In the genomic region with DNA sequence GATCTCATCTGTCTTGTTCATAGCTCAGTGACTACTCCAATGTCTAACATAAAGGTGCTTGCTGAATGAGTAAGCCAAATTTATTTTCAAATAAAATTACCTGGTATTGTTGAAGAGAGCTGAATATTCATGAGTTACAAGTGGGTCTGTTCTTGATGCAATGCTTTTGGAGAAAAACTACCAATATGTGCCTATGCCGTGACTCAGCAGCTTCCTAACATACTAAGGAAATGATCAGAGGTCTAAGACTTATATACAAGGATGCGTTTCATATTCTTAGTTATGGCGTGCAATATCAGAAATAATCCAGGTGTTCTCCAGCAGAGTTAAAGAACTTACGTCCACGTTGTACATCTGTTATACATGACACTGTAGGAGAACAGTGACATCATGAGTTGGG, we compare ENCODE assay signal across 23 cellular contexts. TPM values are rescaled to one million over a fixed set of nuclear protein-coding genes. Genes with fewer than 3 reads are reported as not detected.
DNase-seq lines count a peak whose midpoint lies in the region; ATAC-seq, FAIRE-seq and TF ChIP-seq lines count a peak whose summit lies in the region.
"Had no signal": no experiment of that assay in that cellular context is flagged by ENCODE, and none has a peak within 500 bp of the region (broad histone marks: within the 10 kb centered on the region; RNA-seq: fewer than 3 reads in every experiment).

No MANE protein-coding gene starts in this region.

- TF ChIP-seq EP300 in HepG2 (IDR thresholded peaks at IDR 0.05; ENCODE audit: low read depth in 2 of 2, low read length in 2 of 2) (no peak), HepG2 (CRISPR knock-in tag; IDR thresholded peaks at IDR 0.05; ENCODE audit: borderline replicate concordance) (no peak)

- no peaks in the 10 kb centered on the region for H4K20me1 ChIP-seq in HepG2 (ENCODE audit: insufficient read depth, low read length)

- TF ChIP-seq POLR2A in HepG2 (IDR thresholded peaks at IDR 0.05; ENCODE audit: insufficient read depth in 1 of 2, low read depth in 2 of 2, low read length in 2 of 2) (no peak), right lobe of liver (IDR thresholded peaks at IDR 0.05) (no peak)

- H3K4me1 ChIP-seq in HepG2 (ENCODE audit: insufficient read depth, low read length) (peaks cover 19% of the 10 kb centered on the region), right lobe of liver (peaks cover 0 to 15% (median 0%) of the 10 kb centered on the region in 4 donors)

- POLR2A ChIA-PET in HepG2 (lab: Yijun Ruan, JAX), result no interaction called here

- H3K27ac ChIP-seq in HepG2 (ENCODE audit: extremely low read length, insufficient read depth, low read length) (no peak overlapping the region), right lobe of liver (no peak overlapping the region)
- H3K27ac ChIP-seq: A549, BLaER1 had no signal

- intact Hi-C loops in HepG2 (cut with micrococcal nuclease; ENCODE audit: unreplicated experiment) (no loop called here), right lobe of liver (cut with DNase I) (no loop called here)

- no TSS peak for BruUV-seq in HepG2 (replicated peaks; lab: Mats Ljungman, UMichigan)

- CTCF ChIA-PET in HepG2 (lab: Yijun Ruan, JAX; ENCODE audit: low intra/inter-chr PET ratio, low total read pairs), result no interaction called here

- in situ Hi-C loops in HepG2 (cut with HindIII; ENCODE audit: extremely low pct_ligation_motif_present, low pct_unique_long_range_greater_than_20kb), result no loop called here

- ATAC-seq in HepG2, result no peak
- no peak for ATAC-seq in right lobe of liver
- ATAC-seq in left lobe of liver, result no peak
- ATAC-seq in GM19395 (IDR thresholded peaks at IDR 0.05; ENCODE audit: unreplicated experiment), result no peak
- ATAC-seq in stimulated activated naive CD8-positive, alpha-beta T cell treated with anti-CD3 and anti-CD28 coated beads, Interleukin-15, Interleukin-2, amounts not matched to agents 100 U/mL and 50 U/mL, for 24 hours, result no peak
- ATAC-seq: A549; CD8-positive, alpha-beta T cell; PC-3 had no signal

- no peak for TF ChIP-seq RAD21 in HepG2 (CRISPR knock-in tag; IDR thresholded peaks at IDR 0.05)

- WGBS in HepG2 (ENCODE audit: low lambda C conversion rate), result over 99% methylated on average over 5 of the region's 5 CpGs
- 86% methylated on average over 5 of the region's 5 CpGs for WGBS in right lobe of liver (ENCODE audit: insufficient coverage, low coverage, low lambda C conversion rate, missing lambda C conversion rate)

- H2AFZ ChIP-seq in HepG2 (ENCODE audit: low read length), result no peak overlapping the region

- H3K9me3 ChIP-seq in HepG2 (ENCODE audit: low read length) (no peaks in the 10 kb centered on the region), right lobe of liver (no peaks in the 10 kb centered on the region)
- H3K9me3 ChIP-seq: A549, BLaER1, MG63 had no signal

- H3K9ac ChIP-seq in HepG2 (ENCODE audit: insufficient read depth, low read depth, low read length), result no peak overlapping the region
- H3K9ac ChIP-seq: BLaER1 had no signal

- no peak overlapping the region for H3K4me2 ChIP-seq in HepG2 (ENCODE audit: low read depth, low read length)
- H3K4me2 ChIP-seq: A549, BLaER1 had no signal

- FAIRE-seq in HepG2 (lab: Jason Lieb, UNC), result no peak
- FAIRE-seq: A549, GM12891 had no signal

- H3K36me3 ChIP-seq in HepG2 (replicated peaks in 1 of 2; ENCODE audit: control insufficient read depth in 1 of 2, insufficient read depth in 2 of 2, low read length in 2 of 2) (peaks cover 0 to 2% of the 10 kb centered on the region in 2 experiments; a peak in 2 of 5 replicates), right lobe of liver (no peaks in the 10 kb centered on the region)

- peaks cover 76% of the 10 kb centered on the region for H3K79me2 ChIP-seq in HepG2 (ENCODE audit: insufficient read depth, low read length)

- H3K4me3 ChIP-seq in HepG2 (replicated peaks in 1 of 3; ENCODE audit: insufficient read depth in 1 of 3, low read depth in 2 of 3, low read length in 3 of 3) (no peak overlapping the region), right lobe of liver (no peak overlapping the region), fibroblast of mammary gland (ENCODE audit: control insufficient read depth, low read depth, low read length) (no peak overlapping the region)
- H3K4me3 ChIP-seq: A549, BLaER1, MG63 had no signal

- DNase-seq in HepG2 (ENCODE audit: low spot score) (no peak), right lobe of liver (no peak), astrocyte of the hippocampus (ENCODE audit: low read depth, low spot score) (peak; percentile 16), fibroblast of mammary gland (ENCODE audit: low read depth) (peak; percentile 26), left lobe of liver (ENCODE audit: low spot score) (no peak)
- DNase-seq in stimulated activated naive CD8-positive, alpha-beta T cell treated with anti-CD3 and anti-CD28 coated beads, Interleukin-15, Interleukin-2, amounts not matched to agents 100 U/mL and 50 U/mL, for 24 hours, result no peak
- DNase-seq: CD8-positive, alpha-beta T cell; DMS53; EL; Karpas-422; MG63; NCI-H1092 treated with DMSO at 0.1 percent for 48 hours; NCI-H146; NCI-H2029 treated with DMSO at 0.1 percent for 48 hours; NCI-H2171; NCI-H526; PC-3; RPMI8226; SHP77 treated with DMSO at 0.1 percent for 48 hours had no signal

- TF ChIP-seq CTCF in HepG2 (CRISPR knock-in tag; IDR thresholded peaks at IDR 0.05) (no peak), right lobe of liver (IDR thresholded peaks at IDR 0.05) (no peak), fibroblast of mammary gland (conservative IDR thresholded peaks at IDR 0.05; ENCODE audit: control insufficient read depth, insufficient read depth, low read depth, low read length) (no peak)

- H3K27me3 ChIP-seq in HepG2 (ENCODE audit: control insufficient read depth in 1 of 2, insufficient read depth in 2 of 2, low read length in 2 of 2) (no peaks in the 10 kb centered on the region; a peak in 1 of 5 replicates), right lobe of liver (no peaks in the 10 kb centered on the region)
- H3K27me3 ChIP-seq: BLaER1, MG63 had no signal

TF ChIP-seq in HepG2, 621 proteins besides CTCF, POLR2A, EP300 and RAD21 (continues in another document):
- TF ChIP-seq SATB2 (CRISPR knock-in tag; IDR thresholded peaks at IDR 0.05), result no peak

RNA-seq across cellular contexts. Expression of gene FAM120B, which starts 5.1 kb away (rescaled TPM):
- total RNA-seq in HepG2 (2016; rRNA removed; fragmentation: Illumina TruSeq; extraction: Trizol) (10.7 and 18.3 TPM in 2 replicates), right lobe of liver (10 to 100 TPM in 5 of 6 experiments, 1 to 10 TPM in 1; 9.5 to 15.7 (median 13.1) TPM), left lobe of liver (11.6 TPM)
- total RNA-seq in HepG2 (2016; cell fraction: cytosol; rRNA removed; fragmentation: Illumina TruSeq; extraction: Trizol; ENCODE audit: low read depth), result 14.5 and 14.8 TPM in 2 replicates
- 10.1 and 18.3 TPM in 2 replicates for total RNA-seq in HepG2 (2016; cell fraction: insoluble cytoplasmic fraction; rRNA removed; fragmentation: Illumina TruSeq; extraction: Trizol)
- 18.9 and 22.2 TPM in 2 replicates for total RNA-seq in HepG2 (2016; cell fraction: membrane; rRNA removed; fragmentation: Illumina TruSeq; extraction: Trizol)
- total RNA-seq in HepG2 (2016; cell fraction: nucleus; rRNA removed; fragmentation: Illumina TruSeq; extraction: Trizol), result 16.8 and 19.1 TPM in 2 replicates
- 9.2 and 10.8 TPM in 2 replicates for polyA plus RNA-seq in HepG2 (2011; rRNA removed)
- polyA plus RNA-seq in HepG2 (2011; cell fraction: cytosol; rRNA removed), result 6.1 and 6.8 TPM in 2 replicates
- polyA plus RNA-seq in HepG2 (2011; cell fraction: nucleus; rRNA removed), result 11.2 and 14.9 TPM in 2 replicates
- polyA plus RNA-seq in HepG2 (2012), result 10.6 and 12.8 TPM in 2 replicates
- 1.4 and 1.6 TPM in 2 replicates for polyA plus RNA-seq in HepG2 (2016; cell fraction: cytosol; fragmentation: Illumina TruSeq; extraction: Trizol; ENCODE audit: low read depth)
- polyA plus RNA-seq in HepG2 (2016; cell fraction: insoluble cytoplasmic fraction; fragmentation: Illumina TruSeq; extraction: Trizol; ENCODE audit: low read depth), result 21.6 TPM in 2 replicates
- polyA plus RNA-seq in HepG2 (2016; cell fraction: membrane; fragmentation: Illumina TruSeq; extraction: Trizol; ENCODE audit: low read depth), result 2.6 and 3.5 TPM in 2 replicates
- 17.9 and 21.0 TPM in 2 replicates for polyA plus RNA-seq in HepG2 (2016; cell fraction: nucleus; fragmentation: Illumina TruSeq; extraction: Trizol; ENCODE audit: insufficient read depth, low read depth)
- polyA minus RNA-seq in HepG2 (2011; rRNA and poly(A)+ RNA removed; ENCODE audit: low replicate concordance), result 18.9 and 22.3 TPM in 2 replicates
- 8.3 and 10.0 TPM in 2 replicates for polyA minus RNA-seq in HepG2 (2011; cell fraction: cytosol; rRNA and poly(A)+ RNA removed)
- 39.7 and 55.7 TPM in 2 replicates for polyA minus RNA-seq in HepG2 (2011; cell fraction: nucleus; rRNA and poly(A)+ RNA removed)

RNA-seq across cellular contexts. Expression of gene DLL1, which starts 20.8 kb away (rescaled TPM):
- not detected in 2 replicates for total RNA-seq in HepG2 (2016; rRNA removed; fragmentation: Illumina TruSeq; extraction: Trizol)
- not detected in 2 replicates for total RNA-seq in HepG2 (2016; cell fraction: cytosol; rRNA removed; fragmentation: Illumina TruSeq; extraction: Trizol; ENCODE audit: low read depth)
- total RNA-seq in HepG2 (2016; cell fraction: insoluble cytoplasmic fraction; rRNA removed; fragmentation: Illumina TruSeq; extraction: Trizol), result not detected in 2 replicates
- total RNA-seq in HepG2 (2016; cell fraction: membrane; rRNA removed; fragmentation: Illumina TruSeq; extraction: Trizol), result not detected in 2 replicates
- total RNA-seq in HepG2 (2016; cell fraction: nucleus; rRNA removed; fragmentation: Illumina TruSeq; extraction: Trizol), result not detected in 2 replicates
- polyA plus RNA-seq in HepG2 (2011; rRNA removed), result not detected in 2 replicates
- not detected in 2 replicates for polyA plus RNA-seq in HepG2 (2011; cell fraction: cytosol; rRNA removed)
- polyA plus RNA-seq in HepG2 (2011; cell fraction: nucleus; rRNA removed), result 0.10 TPM in 2 replicates
- not detected in 2 replicates for polyA plus RNA-seq in HepG2 (2012)
- not detected in 2 replicates for polyA plus RNA-seq in HepG2 (2016; cell fraction: cytosol; fragmentation: Illumina TruSeq; extraction: Trizol; ENCODE audit: low read depth)
- polyA plus RNA-seq in HepG2 (2016; cell fraction: insoluble cytoplasmic fraction; fragmentation: Illumina TruSeq; extraction: Trizol; ENCODE audit: low read depth), result not detected in 2 replicates
- not detected in 2 replicates for polyA plus RNA-seq in HepG2 (2016; cell fraction: membrane; fragmentation: Illumina TruSeq; extraction: Trizol; ENCODE audit: low read depth)
- polyA plus RNA-seq in HepG2 (2016; cell fraction: nucleus; fragmentation: Illumina TruSeq; extraction: Trizol; ENCODE audit: insufficient read depth, low read depth), result not detected in 2 replicates
- polyA minus RNA-seq in HepG2 (2011; rRNA and poly(A)+ RNA removed; ENCODE audit: low replicate concordance), result not detected in 2 replicates
- polyA minus RNA-seq in HepG2 (2011; cell fraction: cytosol; rRNA and poly(A)+ RNA removed), result not detected in 2 replicates
- polyA minus RNA-seq in HepG2 (2011; cell fraction: nucleus; rRNA and poly(A)+ RNA removed), result not detected in 2 replicates
- 1 to 10 TPM; 2.0 to 9.6 (median 3.4) TPM for total RNA-seq in right lobe of liver
- total RNA-seq in left lobe of liver, result 4.9 TPM

Comparison
In these comparisons a context has a peak if more than half of its experiments do, and no peak if none do; other contexts are left out.
1. DNase-seq: peak in astrocyte of the hippocampus (single experiment) and fibroblast of mammary gland (single experiment); none in HepG2 (single experiment), right lobe of liver (0 of 3), left lobe of liver (single experiment) and stimulated activated naive CD8-positive, alpha-beta T cell treated with anti-CD3 and anti-CD28 coated beads, Interleukin-15, Interleukin-2, amounts not matched to agents 100 U/mL and 50 U/mL, for 24 hours (single experiment).